14 cellular contexts compared by ENCODE assay signal in the genomic region with DNA sequence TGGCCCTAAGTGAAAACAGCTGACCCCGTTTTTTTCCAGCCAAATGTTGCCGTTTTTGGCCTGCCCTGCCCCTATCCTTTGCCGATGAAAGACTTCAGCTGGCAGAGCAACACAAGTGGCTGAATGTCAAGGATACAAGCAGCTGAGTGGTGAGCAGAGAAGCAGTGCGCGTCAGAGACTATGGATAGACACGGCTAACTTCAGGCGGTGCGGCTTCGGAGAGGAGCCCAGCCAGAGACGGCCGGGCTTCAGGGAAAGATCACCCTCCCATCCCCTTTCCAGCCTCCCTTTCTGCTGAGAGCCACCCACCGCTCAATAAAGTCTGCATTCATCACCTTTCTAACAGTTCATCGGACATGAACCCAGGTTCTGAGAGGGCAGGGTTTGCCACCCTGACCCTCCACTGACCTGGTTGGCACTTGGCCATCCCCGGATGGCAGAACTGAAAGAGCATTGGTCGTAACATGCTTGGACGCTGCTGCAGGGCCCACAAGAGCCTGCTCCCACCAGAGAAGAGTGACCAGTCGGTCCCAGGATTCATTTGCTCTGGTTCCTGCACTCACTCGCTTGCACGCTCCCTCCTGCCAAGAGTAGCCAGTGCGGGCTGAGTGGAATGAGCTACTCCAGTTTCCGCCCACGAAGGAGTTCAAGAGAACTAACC.
DNase-seq lines count a peak whose midpoint lies in the region; ATAC-seq, FAIRE-seq and TF ChIP-seq lines count a peak whose summit lies in the region.
"Had no signal": no experiment of that assay in that cellular context is flagged by ENCODE, and none has a peak within 500 bp of the region (broad histone marks: within the 10 kb centered on the region; RNA-seq: fewer than 3 reads in every experiment).

No MANE protein-coding gene starts in this region.

- no peaks in the 10 kb centered on the region for H3K9me3 Mint-ChIP-seq in GM23338
- H3K9me3 Mint-ChIP-seq: activated naive CD8-positive, alpha-beta T cell treated with anti-CD3 and anti-CD28 coated beads, Interleukin-2, amount 10 ng/mL, durations not matched to agents 7 days and 5 days; T-cell had no signal

- no peak overlapping the region for H3K4me3 ChIP-seq in GM23338
- H3K4me3 ChIP-seq in kidney (ENCODE audit: low read length in 2 of 2), result no peak overlapping the region
- peak overlapping the region; percentile 48 for H3K4me3 ChIP-seq in skeletal muscle satellite cell (ENCODE audit: low read length)

- no peak for FAIRE-seq in kidney (lab: Jason Lieb, UNC)

- H3K9ac ChIP-seq in kidney (ENCODE audit: low read length in 2 of 2), result no peak overlapping the region
- no peak overlapping the region for H3K9ac ChIP-seq in skeletal muscle satellite cell (ENCODE audit: low read depth, low read length)

- no peaks in the 10 kb centered on the region for H3K36me3 ChIP-seq in GM23338 (ENCODE audit: insufficient read depth)
- H3K36me3 ChIP-seq in kidney (ENCODE audit: control insufficient read depth in 1 of 2, insufficient read depth in 2 of 2, low read length in 2 of 2), result no peaks in the 10 kb centered on the region
- no peaks in the 10 kb centered on the region for H3K36me3 ChIP-seq in skeletal muscle satellite cell (ENCODE audit: insufficient read depth, low read length)

- peak overlapping the region; percentile 84 for H2AFZ ChIP-seq in GM23338

- no peaks in the 10 kb centered on the region for H3K4me1 Mint-ChIP-seq in GM23338
- H3K4me1 Mint-ChIP-seq: endodermal cell, T-cell had no signal

- H3K27ac Mint-ChIP-seq in GM23338, result no peak overlapping the region
- H3K27ac Mint-ChIP-seq: activated CD8-positive, alpha-beta T cell treated with anti-CD3 and anti-CD28 coated beads, Interleukin-2, amount 10 ng/mL, durations not matched to agents 7 days and 5 days; activated naive CD8-positive, alpha-beta T cell treated with anti-CD3 and anti-CD28 coated beads, Interleukin-2, amount 10 ng/mL, durations not matched to agents 7 days and 5 days; endodermal cell; T-cell; type B pancreatic cell had no signal

- H3K4me3 Mint-ChIP-seq in GM23338, result no peak overlapping the region
- H3K4me3 Mint-ChIP-seq: activated CD8-positive, alpha-beta T cell treated with anti-CD3 and anti-CD28 coated beads, Interleukin-2, amount 10 ng/mL, durations not matched to agents 7 days and 5 days; activated naive CD8-positive, alpha-beta T cell treated with anti-CD3 and anti-CD28 coated beads, Interleukin-2, amount 10 ng/mL, durations not matched to agents 7 days and 5 days; endodermal cell; T-cell; type B pancreatic cell had no signal

- H3K27me3 ChIP-seq in GM23338 (ENCODE audit: insufficient read depth), result no peaks in the 10 kb centered on the region
- H3K27me3 ChIP-seq in skeletal muscle satellite cell (ENCODE audit: control insufficient read depth, insufficient read depth, low read length), result no peaks in the 10 kb centered on the region

- ATAC-seq in GM23338, result peak; percentile 41; the same call in 1 of the 3 replicates
- ATAC-seq: activated CD8-positive, alpha-beta T cell treated with anti-CD3 and anti-CD28 coated beads, Interleukin-2, amount 10 ng/mL, durations not matched to agents 7 days and 5 days; T-cell had no signal

- no peaks in the 10 kb centered on the region for H4K20me1 ChIP-seq in GM23338 (replicated peaks; ENCODE audit: insufficient read depth)

- H3K27ac ChIP-seq in GM23338 (ENCODE audit: low read depth) (no peak overlapping the region), kidney (ENCODE audit: low read depth in 2 of 2, low read length in 2 of 2) (no peak overlapping the region)

- H3K27me3 Mint-ChIP-seq in GM23338 (ENCODE audit: insufficient read depth, low read depth, poor library complexity), result no peaks in the 10 kb centered on the region
- H3K27me3 Mint-ChIP-seq: activated naive CD8-positive, alpha-beta T cell treated with anti-CD3 and anti-CD28 coated beads, Interleukin-2, amount 10 ng/mL, durations not matched to agents 7 days and 5 days; T-cell; type B pancreatic cell had no signal

- TF ChIP-seq CTCF in GM23338 (conservative IDR thresholded peaks at IDR 0.05; ENCODE audit: low read depth in 2 of 2) (no peak), kidney (IDR thresholded peaks at IDR 0.05; ENCODE audit: borderline replicate concordance, extremely low read depth, insufficient read depth) (no peak)

- no peaks in the 10 kb centered on the region for H3K9me2 ChIP-seq in GM23338 (ENCODE audit: insufficient read depth)

- no peaks in the 10 kb centered on the region for H3K9me3 ChIP-seq in kidney (ENCODE audit: control insufficient read depth in 1 of 2, low read length in 2 of 2)
- no peaks in the 10 kb centered on the region for H3K9me3 ChIP-seq in skeletal muscle satellite cell (replicated peaks; ENCODE audit: low read length)

- H3K4me2 ChIP-seq in GM23338 (no peak overlapping the region), skeletal muscle satellite cell (ENCODE audit: low read length) (peak overlapping the region; percentile 77)

- intact Hi-C loops in kidney (cut with DNase I), result no loop called here

- H3F3A ChIP-seq in GM23338 (replicated peaks; ENCODE audit: low read depth), result no peaks in the 10 kb centered on the region

- no peaks in the 10 kb centered on the region; the same call in 2 of the 3 replicates for H3K36me3 Mint-ChIP-seq in GM23338 (ENCODE audit: low read depth)
- H3K36me3 Mint-ChIP-seq: activated naive CD8-positive, alpha-beta T cell treated with anti-CD3 and anti-CD28 coated beads, Interleukin-2, amount 10 ng/mL, durations not matched to agents 7 days and 5 days; T-cell; type B pancreatic cell had no signal

- peak; percentile 3 for DNase-seq in GM23338 (ENCODE audit: low spot score)
- DNase-seq in cerebellum (ENCODE audit: low spot score), result peak; percentile 2
- peak; percentile 77 for DNase-seq in kidney
- no peak for DNase-seq in T-helper 9 cell
- DNase-seq in RPMI8226, result no peak
- no peak for DNase-seq in GDM1 (lab: John Stamatoyannopoulos, UW)
- DNase-seq in AML-193 (lab: John Stamatoyannopoulos, UW), result no peak
- DNase-seq: activated CD8-positive, alpha-beta T cell treated with anti-CD3 and anti-CD28 coated beads, Interleukin-2, amount 10 ng/mL, durations not matched to agents 7 days and 5 days; activated naive CD8-positive, alpha-beta T cell treated with anti-CD3 and anti-CD28 coated beads, Interleukin-2, amount 10 ng/mL, durations not matched to agents 7 days and 5 days; endodermal cell; occipital lobe; T-cell had no signal

- no peaks in the 10 kb centered on the region for H3K4me1 ChIP-seq in GM23338 (ENCODE audit: insufficient read depth)
- no peaks in the 10 kb centered on the region for H3K4me1 ChIP-seq in kidney (ENCODE audit: control insufficient read depth in 1 of 2, insufficient read depth in 1 of 2, low read depth in 1 of 2, low read length in 2 of 2)
- H3K4me1 ChIP-seq in skeletal muscle satellite cell (ENCODE audit: control insufficient read depth, insufficient read depth, low read length), result peaks cover 6% of the 10 kb centered on the region

- H3K79me2 ChIP-seq in GM23338 (replicated peaks; ENCODE audit: insufficient read depth), result no peaks in the 10 kb centered on the region

TF ChIP-seq in GM23338, 12 proteins besides CTCF, POLR2A, EP300 and RAD21 (continues in another document):
- TF ChIP-seq NANOG (IDR thresholded peaks at IDR 0.05; ENCODE audit: borderline replicate concordance), result no peak
- TF ChIP-seq STAT1 (IDR thresholded peaks at IDR 0.05; ENCODE audit: unreplicated experiment), result no peak
- TF ChIP-seq, protein P1, sequence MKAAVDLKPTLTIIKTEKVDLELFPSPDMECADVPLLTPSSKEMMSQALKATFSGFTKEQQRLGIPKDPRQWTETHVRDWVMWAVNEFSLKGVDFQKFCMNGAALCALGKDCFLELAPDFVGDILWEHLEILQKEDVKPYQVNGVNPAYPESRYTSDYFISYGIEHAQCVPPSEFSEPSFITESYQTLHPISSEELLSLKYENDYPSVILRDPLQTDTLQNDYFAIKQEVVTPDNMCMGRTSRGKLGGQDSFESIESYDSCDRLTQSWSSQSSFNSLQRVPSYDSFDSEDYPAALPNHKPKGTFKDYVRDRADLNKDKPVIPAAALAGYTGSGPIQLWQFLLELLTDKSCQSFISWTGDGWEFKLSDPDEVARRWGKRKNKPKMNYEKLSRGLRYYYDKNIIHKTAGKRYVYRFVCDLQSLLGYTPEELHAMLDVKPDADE (IDR thresholded peaks at IDR 0.05), result no peak
- TF ChIP-seq ZNF331 (CRISPR knock-in tag; IDR thresholded peaks at IDR 0.05; ENCODE audit: low read depth), result no peak
- TF ChIP-seq POLR2AphosphoS5 (IDR thresholded peaks at IDR 0.05; ENCODE audit: low read depth), result no peak
- no peak for TF ChIP-seq JUNB (IDR thresholded peaks at IDR 0.05; ENCODE audit: unreplicated experiment)
- no peak for TF ChIP-seq EZH2phosphoT487 (IDR thresholded peaks at IDR 0.05; ENCODE audit: unreplicated experiment)
- TF ChIP-seq CREB1 (CRISPR knock-in tag; IDR thresholded peaks at IDR 0.05; ENCODE audit: low read depth), result no peak
- TF ChIP-seq, protein P2, sequence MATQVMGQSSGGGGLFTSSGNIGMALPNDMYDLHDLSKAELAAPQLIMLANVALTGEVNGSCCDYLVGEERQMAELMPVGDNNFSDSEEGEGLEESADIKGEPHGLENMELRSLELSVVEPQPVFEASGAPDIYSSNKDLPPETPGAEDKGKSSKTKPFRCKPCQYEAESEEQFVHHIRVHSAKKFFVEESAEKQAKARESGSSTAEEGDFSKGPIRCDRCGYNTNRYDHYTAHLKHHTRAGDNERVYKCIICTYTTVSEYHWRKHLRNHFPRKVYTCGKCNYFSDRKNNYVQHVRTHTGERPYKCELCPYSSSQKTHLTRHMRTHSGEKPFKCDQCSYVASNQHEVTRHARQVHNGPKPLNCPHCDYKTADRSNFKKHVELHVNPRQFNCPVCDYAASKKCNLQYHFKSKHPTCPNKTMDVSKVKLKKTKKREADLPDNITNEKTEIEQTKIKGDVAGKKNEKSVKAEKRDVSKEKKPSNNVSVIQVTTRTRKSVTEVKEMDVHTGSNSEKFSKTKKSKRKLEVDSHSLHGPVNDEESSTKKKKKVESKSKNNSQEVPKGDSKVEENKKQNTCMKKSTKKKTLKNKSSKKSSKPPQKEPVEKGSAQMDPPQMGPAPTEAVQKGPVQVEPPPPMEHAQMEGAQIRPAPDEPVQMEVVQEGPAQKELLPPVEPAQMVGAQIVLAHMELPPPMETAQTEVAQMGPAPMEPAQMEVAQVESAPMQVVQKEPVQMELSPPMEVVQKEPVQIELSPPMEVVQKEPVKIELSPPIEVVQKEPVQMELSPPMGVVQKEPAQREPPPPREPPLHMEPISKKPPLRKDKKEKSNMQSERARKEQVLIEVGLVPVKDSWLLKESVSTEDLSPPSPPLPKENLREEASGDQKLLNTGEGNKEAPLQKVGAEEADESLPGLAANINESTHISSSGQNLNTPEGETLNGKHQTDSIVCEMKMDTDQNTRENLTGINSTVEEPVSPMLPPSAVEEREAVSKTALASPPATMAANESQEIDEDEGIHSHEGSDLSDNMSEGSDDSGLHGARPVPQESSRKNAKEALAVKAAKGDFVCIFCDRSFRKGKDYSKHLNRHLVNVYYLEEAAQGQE (IDR thresholded peaks at IDR 0.05; ENCODE audit: unreplicated experiment), result no peak

Comparison
In these comparisons a context has a peak if more than half of its experiments do, and no peak if none do; other contexts are left out.
1. DNase-seq: peak in GM23338 (single experiment), cerebellum (single experiment) and kidney (single experiment); none in T-helper 9 cell (single experiment), RPMI8226 (single experiment), GDM1 (single experiment) and AML-193 (0 of 2).